26 cellular contexts compared by ENCODE assay signal in the genomic region with DNA sequence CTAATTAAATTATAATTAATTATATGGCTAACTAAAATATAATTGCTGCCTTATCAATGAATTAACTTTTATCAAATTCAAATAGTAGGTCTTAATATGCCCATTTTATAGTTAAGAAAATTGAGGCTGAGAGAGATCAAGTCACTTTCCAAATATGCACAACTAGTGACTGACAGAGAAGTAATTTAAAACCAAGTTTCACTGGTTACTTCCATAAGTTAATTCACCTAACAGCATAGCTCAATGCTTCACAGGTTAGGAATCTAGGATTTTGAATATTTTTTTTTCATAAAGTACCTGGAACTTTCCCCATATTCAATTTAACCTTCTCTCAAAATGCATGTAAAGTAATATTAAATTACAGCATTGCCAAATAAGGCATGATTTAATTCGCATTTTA.
DNase-seq lines count a peak whose midpoint lies in the region; ATAC-seq, FAIRE-seq and TF ChIP-seq lines count a peak whose summit lies in the region.
"Had no signal": no experiment of that assay in that cellular context is flagged by ENCODE, and none has a peak within 500 bp of the region (broad histone marks: within the 10 kb centered on the region; RNA-seq: fewer than 3 reads in every experiment).

No MANE protein-coding gene starts in this region.

- no peaks in the 10 kb centered on the region for H3K9me1 ChIP-seq in keratinocyte (ENCODE audit: control insufficient read depth, extremely low read depth, insufficient read depth, low read length)

- dilution Hi-C loops in keratinocyte (cut with MboI; ENCODE audit: extremely low pct_ligation_motif_present, low sequenced_read_pairs) = no loop called here

- no peak overlapping the region for H3K4me3 ChIP-seq in RWPE2 (ENCODE audit: severe bottlenecking)
- H3K4me3 ChIP-seq in keratinocyte (ENCODE audit: control insufficient read depth in 2 of 3, extremely low read depth in 1 of 3, insufficient read depth in 2 of 3, low read depth in 1 of 3, low read length in 3 of 3) = no peak overlapping the region
- H3K4me3 ChIP-seq in suprapubic skin = no peak overlapping the region
- H3K4me3 ChIP-seq: HAP-1, K562, SK-N-MC had no signal

- no peaks in the 10 kb centered on the region for H3K27me3 Mint-ChIP-seq in HFFc6 (ENCODE audit: insufficient read depth)

- no peak for TF ChIP-seq POLR2A in suprapubic skin (IDR thresholded peaks at IDR 0.05)

- H3K27ac Mint-ChIP-seq in HFFc6 = peak overlapping the region; percentile 66; the same call in 1 of the 2 replicates
- H3K27ac Mint-ChIP-seq: CD14-positive monocyte had no signal

- H3K9me3 ChIP-seq in RWPE2 (ENCODE audit: severe bottlenecking) = no peaks in the 10 kb centered on the region
- no peaks in the 10 kb centered on the region for H3K9me3 ChIP-seq in keratinocyte (ENCODE audit: control insufficient read depth, low read depth, low read length)
- H3K9me3 ChIP-seq in suprapubic skin = no peaks in the 10 kb centered on the region
- H3K9me3 ChIP-seq: BE2C, HAP-1 had no signal

- no peak for TF ChIP-seq EP300 in suprapubic skin (IDR thresholded peaks at IDR 0.05)

- H3K79me2 ChIP-seq in keratinocyte (ENCODE audit: control insufficient read depth, insufficient read depth, low read length) = no peaks in the 10 kb centered on the region

- H3K36me3 Mint-ChIP-seq in HFFc6 (ENCODE audit: low read depth) = no peaks in the 10 kb centered on the region; the same call in none of the 2 replicates
- H3K36me3 Mint-ChIP-seq: CD14-positive monocyte had no signal

- H3K27me3 ChIP-seq in RWPE2 (ENCODE audit: insufficient read depth, poor library complexity, severe bottlenecking) (no peaks in the 10 kb centered on the region), keratinocyte (ENCODE audit: control insufficient read depth, extremely low read depth, insufficient read depth, low read length) (no peaks in the 10 kb centered on the region), suprapubic skin (no peaks in the 10 kb centered on the region)
- H3K27me3 ChIP-seq: BE2C had no signal

- H2AFZ ChIP-seq in keratinocyte (ENCODE audit: control insufficient read depth, low read length) = no peak overlapping the region

- H3K27ac ChIP-seq in RWPE2 (ENCODE audit: poor library complexity, severe bottlenecking) (peak overlapping the region; percentile 90), keratinocyte (ENCODE audit: control insufficient read depth, insufficient read depth, low read length) (no peak overlapping the region), suprapubic skin (no peak overlapping the region)
- H3K27ac ChIP-seq: RWPE1, SK-N-MC had no signal

- H3K4me1 Mint-ChIP-seq in HFFc6 (ENCODE audit: low read depth) = peaks cover 50% of the 10 kb centered on the region
- H3K4me1 Mint-ChIP-seq: CD14-positive monocyte had no signal

- H3K36me3 ChIP-seq in RWPE2 (ENCODE audit: low read depth) = no peaks in the 10 kb centered on the region
- H3K36me3 ChIP-seq in keratinocyte (ENCODE audit: control insufficient read depth in 2 of 2, extremely low read depth in 1 of 2, insufficient read depth in 2 of 2, low read length in 2 of 2) = no peaks in the 10 kb centered on the region
- no peaks in the 10 kb centered on the region for H3K36me3 ChIP-seq in suprapubic skin
- H3K36me3 ChIP-seq: BE2C, HAP-1 had no signal

- H3K4me3 Mint-ChIP-seq in HFFc6 = no peak overlapping the region
- H3K4me3 Mint-ChIP-seq: CD14-positive monocyte had no signal

- no peak for DNase-seq in HFFc6
- DNase-seq in RWPE2 (ENCODE audit: low spot score) = no peak
- DNase-seq in keratinocyte (ENCODE audit: low read depth, low spot score) = no peak
- no peak for DNase-seq in stimulated activated naive CD8-positive, alpha-beta T cell treated with anti-CD3 and anti-CD28 coated beads, Interleukin-15, Interleukin-2, amounts not matched to agents 100 U/mL and 50 U/mL, for 24 hours
- no peak for DNase-seq in superior temporal gyrus (ENCODE audit: extremely low spot score)
- DNase-seq in suprapubic skin (ENCODE audit: low spot score in 2 of 2) = no peak
- DNase-seq: BE2C, Calu3, DMS79 treated with DMSO at 0.1 percent for 48 hours, GF-D8, GOT3, Kasumi-1, NCI-H1105 treated with DMSO at 0.1 percent for 48 hours, NCI-H146, NCI-H1930, NCI-H2107, NCI-H748 treated with DMSO at 0.1 percent for 48 hours, SHP77 treated with DMSO at 0.1 percent for 48 hours had no signal

- no peak overlapping the region for H3K9ac ChIP-seq in keratinocyte (ENCODE audit: control insufficient read depth, extremely low read depth, insufficient read depth, low read length)

- ATAC-seq in RWPE2 (ENCODE audit: low read depth) (peak; percentile 58; the same call in 2 of the 3 replicates), HG03520 (IDR thresholded peaks at IDR 0.05; ENCODE audit: unreplicated experiment) (no peak)
- no peak for ATAC-seq in stimulated activated naive CD8-positive, alpha-beta T cell treated with anti-CD3 and anti-CD28 coated beads, Interleukin-15, Interleukin-2, amounts not matched to agents 100 U/mL and 50 U/mL, for 24 hours
- ATAC-seq: HepG2, K562 had no signal

- H3K4me1 ChIP-seq in RWPE2 (ENCODE audit: insufficient read depth, poor library complexity, severe bottlenecking) = peaks cover 32% of the 10 kb centered on the region
- peaks cover 12% of the 10 kb centered on the region for H3K4me1 ChIP-seq in keratinocyte (ENCODE audit: control insufficient read depth, extremely low read depth, insufficient read depth, low read length)
- no peaks in the 10 kb centered on the region for H3K4me1 ChIP-seq in suprapubic skin
- H3K4me1 ChIP-seq: BE2C had no signal

- 80% methylated on average over 1 of the region's 1 CpG for WGBS in suprapubic skin

- TF ChIP-seq CTCF in HFFc6 (IDR thresholded peaks at IDR 0.05) = no peak
- no peak for TF ChIP-seq CTCF in RWPE2 (IDR thresholded peaks at IDR 0.05; ENCODE audit: poor library complexity, severe bottlenecking)
- no peak for TF ChIP-seq CTCF in keratinocyte (optimal IDR thresholded peaks at IDR 0.05 in 1 of 3, IDR thresholded peaks at IDR 0.05 in 1 of 3, conservative IDR thresholded peaks at IDR 0.05 in 1 of 3; ENCODE audit: extremely low read depth in 1 of 3, insufficient read depth in 2 of 3, low read length in 3 of 3)
- no peak for TF ChIP-seq CTCF in suprapubic skin (IDR thresholded peaks at IDR 0.05)

- H3K9me3 Mint-ChIP-seq in HFFc6 = no peaks in the 10 kb centered on the region

- H4K20me1 ChIP-seq in keratinocyte (ENCODE audit: control insufficient read depth, extremely low read depth, insufficient read depth, low read length) = no peaks in the 10 kb centered on the region

- peak; percentile 59 for FAIRE-seq in keratinocyte (lab: Jason Lieb, UNC)
- FAIRE-seq: GM12891, HepG2, K562 had no signal

- H3K4me2 ChIP-seq in keratinocyte (ENCODE audit: control insufficient read depth, extremely low read depth, insufficient read depth, low read depth, low read length) = no peak overlapping the region
